16 cellular contexts compared by ENCODE assay signal in genomic region chr15:70777156-70777926, GRCh38. TPM values are rescaled to one million over a fixed set of nuclear protein-coding genes. Genes with fewer than 3 reads are reported as not detected.
DNase-seq lines count a peak whose midpoint lies in the region; ATAC-seq and TF ChIP-seq lines count a peak whose summit lies in the region.
"Had no signal": no experiment of that assay in that cellular context is flagged by ENCODE, and none has a peak within 500 bp of the region (broad histone marks: within the 10 kb centered on the region; RNA-seq: fewer than 3 reads in every experiment).

No MANE protein-coding gene starts in this region.

- H3K4me3 ChIP-seq in IMR-90 (ENCODE audit: insufficient read depth, low read depth, low read length) = no peak overlapping the region
- H3K4me3 ChIP-seq in RWPE2 (ENCODE audit: severe bottlenecking) = no peak overlapping the region
- no peak overlapping the region for H3K4me3 ChIP-seq in fibroblast of mammary gland (ENCODE audit: control insufficient read depth, low read depth, low read length)
- no peak overlapping the region for H3K4me3 ChIP-seq in vagina
- H3K4me3 ChIP-seq: hepatocyte, pancreas, skin epidermis had no signal

- 69% methylated on average over 4 of the region's 7 CpGs; no CpG with 5 or more reads in 1 of the 2 experiments for WGBS in IMR-90 (ENCODE audit: extremely low coverage in 2 of 2, insufficient read length in 1 of 2), 2 experiments

- no peak overlapping the region for H3K4me3 Mint-ChIP-seq in CD14-positive monocyte
- H3K4me3 Mint-ChIP-seq: type B pancreatic cell, WTC11 had no signal

- peak overlapping the region; percentile 80; the same call in 2 of the 3 replicates for H2BK15ac ChIP-seq in IMR-90 (ENCODE audit: low read depth, low read length)

- no peaks in the 10 kb centered on the region for H4K20me1 ChIP-seq in IMR-90 (ENCODE audit: insufficient read depth, low read length)

- TF ChIP-seq POLR2A in IMR-90 (IDR thresholded peaks at IDR 0.05; ENCODE audit: low read depth, low read length) (no peak), vagina (IDR thresholded peaks at IDR 0.05) (no peak)

- H3K18ac ChIP-seq in IMR-90 (ENCODE audit: low read depth, low read length) = peak overlapping the region; percentile 92; the same call in 1 of the 2 replicates

- peak overlapping the region; percentile 83 for H3K4ac ChIP-seq in IMR-90 (ENCODE audit: low read depth, low read length)

- peak overlapping the region; percentile 96 for H2BK120ac ChIP-seq in IMR-90 (ENCODE audit: low read depth, low read length)

- no peaks in the 10 kb centered on the region for H3K36me3 Mint-ChIP-seq in CD14-positive monocyte
- H3K36me3 Mint-ChIP-seq: type B pancreatic cell, WTC11 had no signal

- no peak overlapping the region for H2AFZ ChIP-seq in IMR-90 (replicated peaks; ENCODE audit: low read length, poor library complexity)
- H2AFZ ChIP-seq: hepatocyte had no signal

- H3K27me3 ChIP-seq in IMR-90 (ENCODE audit: control insufficient read depth, insufficient read depth, low read length) (no peaks in the 10 kb centered on the region), RWPE2 (ENCODE audit: insufficient read depth, poor library complexity, severe bottlenecking) (no peaks in the 10 kb centered on the region), vagina (no peaks in the 10 kb centered on the region)
- H3K27me3 ChIP-seq: hepatocyte, pancreas had no signal

- peak overlapping the region; percentile 93 for H2BK20ac ChIP-seq in IMR-90 (ENCODE audit: low read depth, low read length)

- H3K4me1 ChIP-seq in IMR-90 (ENCODE audit: control insufficient read depth, insufficient read depth, low read length) (peaks cover 18% of the 10 kb centered on the region), RWPE2 (ENCODE audit: insufficient read depth, poor library complexity, severe bottlenecking) (peaks cover 38% of the 10 kb centered on the region), vagina (no peaks in the 10 kb centered on the region)
- H3K4me1 ChIP-seq: pancreas had no signal

- H3K27ac ChIP-seq in IMR-90 (ENCODE audit: insufficient read depth, low read length) (no peak overlapping the region), RWPE2 (ENCODE audit: poor library complexity, severe bottlenecking) (peak overlapping the region; percentile 75), vagina (no peak overlapping the region)
- H3K27ac ChIP-seq: pancreas had no signal

- peaks cover 0 to 10% (median 2%) of the 10 kb centered on the region in 7 donors for H3K9me3 Mint-ChIP-seq in CD14-positive monocyte

- peaks cover 0 to 34% of the 10 kb centered on the region in 2 experiments; a peak in 2 of 4 replicates for H3K79me1 ChIP-seq in IMR-90 (ENCODE audit: low read depth in 1 of 2, low read length in 2 of 2)

- H3K4me2 ChIP-seq in IMR-90 (ENCODE audit: low read depth, low read length) = no peak overlapping the region
- H3K4me2 ChIP-seq: hepatocyte had no signal

- BruUV-seq in IMR-90 (replicated peaks; lab: Mats Ljungman, UMichigan) = no TSS peak

- peaks cover 13% of the 10 kb centered on the region for H3K4me1 Mint-ChIP-seq in CD14-positive monocyte
- H3K4me1 Mint-ChIP-seq: WTC11 had no signal

- H2AK5ac ChIP-seq in IMR-90 (ENCODE audit: low read depth, low read length) = peak overlapping the region; percentile 84

- in situ Hi-C loops in IMR-90 (cut with MboI; ENCODE audit: low sequenced_read_pairs) = no loop called here

- peaks cover 5 to 15% (median 8%) of the 10 kb centered on the region in 3 donors for H3K27me3 Mint-ChIP-seq in CD14-positive monocyte (ENCODE audit: low read depth in 3 of 3)

- TF ChIP-seq CTCF in CD14-positive monocyte (IDR thresholded peaks at IDR 0.05) (no peak), IMR-90 (conservative IDR thresholded peaks at IDR 0.05; ENCODE audit: low read depth, low read length) (no peak), RWPE2 (IDR thresholded peaks at IDR 0.05; ENCODE audit: poor library complexity, severe bottlenecking) (no peak), fibroblast of mammary gland (conservative IDR thresholded peaks at IDR 0.05; ENCODE audit: control insufficient read depth, insufficient read depth, low read depth, low read length) (no peak), vagina (IDR thresholded peaks at IDR 0.05) (no peak)

- peak overlapping the region; percentile 50 to 78; a peak in 2 of 4 replicates for H4K8ac ChIP-seq in IMR-90 (ENCODE audit: low read depth in 2 of 2, low read length in 2 of 2)

- peak overlapping the region; percentile 81 for H4K91ac ChIP-seq in IMR-90 (ENCODE audit: insufficient read depth, low read depth, low read length)

- H3K36me3 ChIP-seq in IMR-90 (ENCODE audit: control insufficient read depth, insufficient read depth, low read length) (no peaks in the 10 kb centered on the region), RWPE2 (ENCODE audit: low read depth) (no peaks in the 10 kb centered on the region), vagina (no peaks in the 10 kb centered on the region)
- H3K36me3 ChIP-seq: pancreas had no signal

- H4K5ac ChIP-seq in IMR-90 (ENCODE audit: low read depth, low read length) = peak overlapping the region; percentile 72; the same call in 1 of the 2 replicates

- H3K14ac ChIP-seq in IMR-90 (replicated peaks; ENCODE audit: low read depth, low read length) = peak overlapping the region; percentile 64

- H3K9me3 ChIP-seq in IMR-90 (ENCODE audit: control insufficient read depth, insufficient read depth, low read length) (no peaks in the 10 kb centered on the region), RWPE2 (ENCODE audit: severe bottlenecking) (no peaks in the 10 kb centered on the region), vagina (no peaks in the 10 kb centered on the region)
- H3K9me3 ChIP-seq: pancreas had no signal

- H3K27ac Mint-ChIP-seq in CD14-positive monocyte = peak overlapping the region in 6 of 7 donors; percentile 42 to 73 (median 61)
- H3K27ac Mint-ChIP-seq: WTC11 had no signal

- DNase-seq in CD14-positive monocyte (ENCODE audit: low spot score) (peak; percentile 61), IMR-90 (no peak), RWPE2 (ENCODE audit: low spot score) (no peak), fibroblast of mammary gland (ENCODE audit: low read depth) (peak; percentile 39), AG08395 (ENCODE audit: low spot score) (no peak), NCI-H345 treated with DMSO at 0.1 percent for 48 hours (lab: John Stamatoyannopoulos, UW; ENCODE audit: unreplicated experiment) (no peak), vagina (ENCODE audit: extremely low spot score in 2 of 2) (no peak)
- DNase-seq: activated naive CD4-positive, alpha-beta T cell treated with Interleukin-2 at 50 U/mL for 16 hours; NCI-H146; NCI-H226; pancreas had no signal

- ATAC-seq in IMR-90 (ENCODE audit: low read depth) (no peak), RWPE2 (ENCODE audit: low read depth) (no peak), GM21723 (IDR thresholded peaks at IDR 0.05; ENCODE audit: unreplicated experiment) (no peak)
- ATAC-seq: pancreas, WTC11 had no signal

- peak overlapping the region; percentile 48 for H3K23ac ChIP-seq in IMR-90 (ENCODE audit: low read depth, low read length)

- peak overlapping the region; percentile 96 for H2BK5ac ChIP-seq in IMR-90 (ENCODE audit: low read depth, low read length, poor library complexity, severe bottlenecking)

- intact Hi-C loops in CD14-positive monocyte (cut with micrococcal nuclease) (no loop called here), IMR-90 (cut with micrococcal nuclease) (no loop called here), vagina (cut with DNase I) (no loop called here)

- POLR2A ChIA-PET in IMR-90 (lab: Charles Lee; ENCODE audit: unreplicated experiment) = interaction anchor here (0.6 kb wide), 2 partner anchors 23 to 573 kb away, joined by 5 to 9 read pairs; no protein-coding TSS in a partner anchor

- CTCF ChIA-PET in IMR-90 (lab: Yijun Ruan, JAX) = no interaction called here

- H3K9ac ChIP-seq in IMR-90 (ENCODE audit: low read depth, low read length) = no peak overlapping the region

- dilution Hi-C loops in IMR-90 (cut with HindIII; ENCODE audit: low sequenced_read_pairs, unreplicated experiment) = no loop called here

- H2AK9ac ChIP-seq in IMR-90 (replicated peaks; ENCODE audit: low read depth, low read length, poor library complexity) = no peak overlapping the region

- peaks cover 18% of the 10 kb centered on the region for H3K9me1 ChIP-seq in IMR-90 (ENCODE audit: insufficient read depth, low read length)

- H3K56ac ChIP-seq in IMR-90 (ENCODE audit: extremely low read depth, insufficient read depth, low read length) = 0 out of 2 replicates have a peak overlapping the region, but pooled peaks have one; percentile 14

- no peak for TF ChIP-seq RAD21 in IMR-90 (IDR thresholded peaks at IDR 0.05; ENCODE audit: low read length)

TF ChIP-seq in IMR-90, 13 proteins besides CTCF, POLR2A, EP300 and RAD21:
- TF ChIP-seq CHD1 (IDR thresholded peaks at IDR 0.05; ENCODE audit: low read depth, low read length) = no peak
- no peak for TF ChIP-seq BHLHE40 (IDR thresholded peaks at IDR 0.05; ENCODE audit: low read depth, low read length)
- no peak for TF ChIP-seq SMC3 (IDR thresholded peaks at IDR 0.05; ENCODE audit: low read depth, low read length)
- no peak for TF ChIP-seq CEBPB (IDR thresholded peaks at IDR 0.05; ENCODE audit: low read depth, low read length)
- TF ChIP-seq ELK1 (IDR thresholded peaks at IDR 0.05; ENCODE audit: borderline replicate concordance, low read depth, low read length) = no peak
- no peak for TF ChIP-seq USF2 (IDR thresholded peaks at IDR 0.05; ENCODE audit: low read depth, low read length)

RNA-seq across cellular contexts. Expression of gene UACA, which starts 14.0 kb away (rescaled TPM):
- polyA plus RNA-seq in CD14-positive monocyte (1 to 10 TPM; 1.7 to 3.1 TPM), IMR-90 (2012; rRNA removed) (127 and 156 TPM in 2 replicates)
- total RNA-seq in IMR-90 (2012; rRNA removed) (505 and 507 TPM in 2 replicates), vagina (40.3 TPM)
- polyA plus RNA-seq in IMR-90 (2012; cell fraction: cytosol; rRNA removed) = 34.2 and 47.8 TPM in 2 replicates
- polyA plus RNA-seq in IMR-90 (2012; cell fraction: nucleus; rRNA removed; ENCODE audit: low replicate concordance) = 121 and 277 TPM in 2 replicates

Comparison
In these comparisons a context has a peak if more than half of its experiments do, and no peak if none do; other contexts are left out.
1. DNase-seq: peak in CD14-positive monocyte (single experiment) and fibroblast of mammary gland (single experiment); none in IMR-90 (single experiment), RWPE2 (single experiment), AG08395 (single experiment), NCI-H345 treated with DMSO at 0.1 percent for 48 hours (single experiment) and vagina (0 of 2).
2. RNA of gene UACA, which starts 14.0 kb away (total RNA-seq): 505 to 507 TPM in IMR-90; 40.3 TPM in vagina (single experiment); every median in the first group is over 10 times any median in the second.